8 cellular contexts compared by ENCODE assay signal in the genomic region with DNA sequence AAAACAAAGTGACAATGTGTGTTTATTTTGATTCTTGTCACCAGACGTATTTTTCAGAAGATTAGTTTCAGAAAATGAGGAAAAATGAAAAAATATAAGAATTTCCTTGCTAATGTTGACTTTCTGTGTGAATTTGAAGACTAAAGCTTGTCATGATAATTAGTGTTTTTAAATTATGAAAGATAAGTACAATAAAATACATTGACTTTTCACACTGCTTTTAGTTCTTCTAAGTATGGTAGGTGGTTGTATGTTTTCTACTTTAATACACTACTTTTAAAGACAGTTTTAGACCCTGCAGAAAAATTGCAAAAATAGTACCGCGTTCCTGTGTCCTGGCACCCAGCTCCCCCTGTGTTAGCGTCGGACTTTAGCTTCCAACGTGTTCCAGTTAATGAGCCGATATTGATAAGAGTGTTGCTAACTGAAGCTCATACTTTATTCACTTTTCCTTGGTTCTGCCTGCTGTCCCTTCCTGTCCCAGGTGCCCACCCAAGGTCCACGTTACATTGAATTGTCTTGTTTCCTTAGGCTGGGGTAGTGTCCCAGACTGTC. TPM values are rescaled to one million over a fixed set of nuclear protein-coding genes. Genes with fewer than 3 reads are reported as not detected.
A peak's percentile ranks its signal among the peaks of the same experiment; 100 is the strongest.
DNase-seq lines count a peak whose midpoint lies in the region; ATAC-seq, FAIRE-seq and TF ChIP-seq lines count a peak whose summit lies in the region.

No MANE protein-coding gene starts in this region.

- H3K27me3 Mint-ChIP-seq in stimulated activated naive CD8-positive, alpha-beta T cell treated with anti-CD3 and anti-CD28 coated beads, Interleukin-15, Interleukin-2, amounts not matched to agents 100 ng/mL and 50 ng/mL, for 24 hours, result no peaks in the 10 kb centered on the region
- no peaks in the 10 kb centered on the region for H3K27me3 Mint-ChIP-seq in memory B cell

- peak overlapping the region; percentile 85 to 94 for H3K9ac ChIP-seq in K562 (ENCODE audit: insufficient read depth in 1 of 2, low read depth in 2 of 2, low read length in 2 of 2)

- peak overlapping the region; percentile 97 for H3K4me2 ChIP-seq in K562 (ENCODE audit: insufficient read depth, low read length)

- 0 out of 4 replicates have a peak, but pooled peaks of 1 of the 2 experiments have one; percentile 1 for TF ChIP-seq RAD21 in K562 (CRISPR knock-in tag; conservative IDR thresholded peaks at IDR 0.05 in 1 of 2, IDR thresholded peaks at IDR 0.05 in 1 of 2)

- TSS peak; percentile 63 for BruUV-seq in K562 (replicated peaks; lab: Mats Ljungman, UMichigan)

- peaks cover 33% of the 10 kb centered on the region for H3K36me3 Mint-ChIP-seq in stimulated activated naive CD8-positive, alpha-beta T cell treated with anti-CD3 and anti-CD28 coated beads, Interleukin-15, Interleukin-2, amounts not matched to agents 100 ng/mL and 50 ng/mL, for 24 hours (ENCODE audit: low read depth)
- peaks cover 19% of the 10 kb centered on the region for H3K36me3 Mint-ChIP-seq in memory B cell

- H3K79me2 ChIP-seq in K562 (ENCODE audit: control insufficient read depth, insufficient read depth, low read length), result peaks cover 45% of the 10 kb centered on the region

- TF ChIP-seq POLR2A in K562 (conservative IDR thresholded peaks at IDR 0.05) (no peak), vagina (IDR thresholded peaks at IDR 0.05) (no peak)

- H3K4me1 ChIP-seq in K562 (replicated peaks in 1 of 2; ENCODE audit: control insufficient read depth in 2 of 2, insufficient read depth in 2 of 2, low read length in 2 of 2) (peaks cover 0 to 9% of the 10 kb centered on the region in 2 experiments; a peak in 3 of 5 replicates), vagina (peaks cover 17% of the 10 kb centered on the region)

- CTCF ChIA-PET in K562 (lab: Yijun Ruan, JAX; ENCODE audit: low intra/inter-chr PET ratio), result no interaction called here

- POLR2A ChIA-PET in K562 (lab: Yijun Ruan, JAX), result interaction anchor here (0.6 to 1.6 kb wide), 3 partner anchors 11 to 356 kb away, joined by 3 to 5 read pairs (median 3); no protein-coding TSS in a partner anchor

- H3K9me3 Mint-ChIP-seq in stimulated activated naive CD8-positive, alpha-beta T cell treated with anti-CD3 and anti-CD28 coated beads, Interleukin-15, Interleukin-2, amounts not matched to agents 100 ng/mL and 50 ng/mL, for 24 hours, result no peaks in the 10 kb centered on the region
- H3K9me3 Mint-ChIP-seq in memory B cell, result peaks cover 1% of the 10 kb centered on the region

- 0% methylated on average over 8 of the region's 8 CpGs for WGBS in K562 (ENCODE audit: insufficient coverage, low coverage, missing lambda C conversion rate)

- H4K20me1 ChIP-seq in K562 (replicated peaks; ENCODE audit: control insufficient read depth, insufficient read depth, low read length), result peaks cover 3% of the 10 kb centered on the region; the same call in 1 of the 2 replicates

- peak overlapping the region; percentile 90 for H3K27ac Mint-ChIP-seq in stimulated activated naive CD8-positive, alpha-beta T cell treated with anti-CD3 and anti-CD28 coated beads, Interleukin-15, Interleukin-2, amounts not matched to agents 100 ng/mL and 50 ng/mL, for 24 hours
- peak overlapping the region; percentile 92 for H3K27ac Mint-ChIP-seq in memory B cell

- H2AFZ ChIP-seq in K562 (ENCODE audit: low read depth, low read length), result peak overlapping the region; percentile 82

- peaks cover 34% of the 10 kb centered on the region; the same call in 2 of the 3 replicates for H3K36me3 ChIP-seq in K562 (ENCODE audit: control insufficient read depth, insufficient read depth, low read length)
- no peaks in the 10 kb centered on the region for H3K36me3 ChIP-seq in vagina

- H3K27ac ChIP-seq in K562 (ENCODE audit: extremely low read depth, low read depth, low read length) (peak overlapping the region; percentile 71), vagina (no peak overlapping the region)

- no peak for TF ChIP-seq EP300 in K562 (IDR thresholded peaks at IDR 0.05; ENCODE audit: low read length)

- no peak for ATAC-seq in stimulated activated naive CD8-positive, alpha-beta T cell treated with anti-CD3 and anti-CD28 coated beads, Interleukin-15, Interleukin-2, amounts not matched to agents 100 U/mL and 50 U/mL, for 24 hours
- ATAC-seq in K562, result no peak
- ATAC-seq in memory B cell (ENCODE audit: low read depth), result no peak

- TF ChIP-seq CTCF in K562 (IDR thresholded peaks at IDR 0.05 in 2 of 3, conservative IDR thresholded peaks at IDR 0.05 in 1 of 3; ENCODE audit: insufficient read depth in 2 of 3, low read depth in 1 of 3, low read length in 3 of 3) (no peak), vagina (IDR thresholded peaks at IDR 0.05) (no peak)

- H3K9me3 ChIP-seq in K562 (replicated peaks; ENCODE audit: control insufficient read depth, insufficient read depth, low read depth, low read length) (no peaks in the 10 kb centered on the region), vagina (no peaks in the 10 kb centered on the region)

- no peak for DNase-seq in stimulated activated naive CD8-positive, alpha-beta T cell treated with anti-CD3 and anti-CD28 coated beads, Interleukin-15, Interleukin-2, amounts not matched to agents 100 U/mL and 50 U/mL, for 24 hours
- DNase-seq in K562 (ENCODE audit: extremely low read depth in 1 of 4, low spot score in 3 of 4) (no peak), memory B cell (ENCODE audit: low spot score in 2 of 2) (no peak), vagina (ENCODE audit: extremely low spot score in 2 of 2) (no peak), NCI-H2227 treated with DMSO at 0.1 percent for 48 hours (lab: John Stamatoyannopoulos, UW) (no peak), MV-4-11 (lab: John Stamatoyannopoulos, UW) (no peak), head of caudate nucleus (no peak)

- in situ Hi-C loops in K562 (cut with MboI), result no loop called here

- intact Hi-C loops in K562 (cut with micrococcal nuclease) (loop anchor here (5.0 to 10.0 kb wide), 2 partner anchors 72 to 120 kb away; a partner anchor contains a TSS), vagina (cut with DNase I) (loop anchor here (10.0 kb wide), 1 partner anchor 70 kb away; a partner anchor contains a TSS), head of caudate nucleus (cut with DNase I) (loop anchor here (5.0 to 10.0 kb wide), 3 partner anchors 48 to 358 kb away; a partner anchor contains a TSS)

- H3K4me1 Mint-ChIP-seq in stimulated activated naive CD8-positive, alpha-beta T cell treated with anti-CD3 and anti-CD28 coated beads, Interleukin-15, Interleukin-2, amounts not matched to agents 100 ng/mL and 50 ng/mL, for 24 hours (ENCODE audit: low read depth), result peaks cover 29% of the 10 kb centered on the region
- H3K4me1 Mint-ChIP-seq in memory B cell, result peaks cover 24% of the 10 kb centered on the region

- peak overlapping the region; percentile 78 for H3K4me3 ChIP-seq in K562
- H3K4me3 ChIP-seq in vagina, result peak overlapping the region; percentile 74

- H3K4me3 Mint-ChIP-seq in stimulated activated naive CD8-positive, alpha-beta T cell treated with anti-CD3 and anti-CD28 coated beads, Interleukin-15, Interleukin-2, amounts not matched to agents 100 ng/mL and 50 ng/mL, for 24 hours, result peak overlapping the region; percentile 93
- H3K4me3 Mint-ChIP-seq in memory B cell, result peak overlapping the region; percentile 85

- no peaks in the 10 kb centered on the region for H3K27me3 ChIP-seq in K562 (ENCODE audit: control insufficient read depth in 2 of 2, insufficient read depth in 2 of 2, low read length in 2 of 2)
- no peaks in the 10 kb centered on the region for H3K27me3 ChIP-seq in vagina

- peak; percentile 66 for FAIRE-seq in K562 (lab: Jason Lieb, UNC)

- H3K9me1 ChIP-seq in K562 (ENCODE audit: control insufficient read depth, insufficient read depth, low read length), result no peaks in the 10 kb centered on the region

TF ChIP-seq in K562, 482 proteins besides CTCF, POLR2A, EP300 and RAD21 (continues in another document):
- no peak for TF ChIP-seq BHLHE40 (IDR thresholded peaks at IDR 0.05; ENCODE audit: low read length)

RNA-seq across cellular contexts. Expression of a gene that starts 0.7 kb away (rescaled TPM):
- total RNA-seq in K562 (2011; cell fraction: chromatin; rRNA removed; ENCODE audit: low replicate concordance), result 107 and 110 TPM in 2 replicates
- total RNA-seq in K562 (2011; cell fraction: nucleolus; rRNA removed), result 70.8 and 75.5 TPM in 2 replicates
- 104 and 112 TPM in 2 replicates for total RNA-seq in K562 (2011; cell fraction: nucleoplasm; rRNA removed)
- total RNA-seq in K562 (2014; rRNA removed), result 36.7 and 38.9 TPM in 2 replicates
- total RNA-seq in K562 (2014; rRNA removed; fragmentation: Illumina TruSeq; extraction: Trizol), result 21.1 and 24.5 TPM in 2 replicates
- 25.8 and 26.7 TPM in 2 replicates for total RNA-seq in K562 (2015; rRNA removed; fragmentation: Illumina TruSeq; extraction: Trizol)
- total RNA-seq in K562 (2021), result 28.4 and 28.8 TPM in 2 replicates
- 24.7 and 28.7 TPM in 2 replicates for polyA plus RNA-seq in K562 (2011; rRNA removed)
- 17.9 and 18.9 TPM in 2 replicates for polyA plus RNA-seq in K562 (2011; cell fraction: cytosol; rRNA removed)
- polyA plus RNA-seq in K562 (2011; cell fraction: nucleus; rRNA removed), result 66.2 and 70.5 TPM in 2 replicates
- 17.3 and 24.4 TPM in 2 replicates for polyA plus RNA-seq in K562 (2012)
- polyA plus RNA-seq in K562 (2014; fragmentation: Illumina TruSeq; extraction: Trizol), result 26.0 and 28.2 TPM in 2 replicates
- 1 to 10 TPM; 3.4 to 4.8 TPM for polyA plus RNA-seq in K562 (2014; fragmentation: Nextera tagmentation; extraction: Ambion mirVana)
- 36.1 and 41.9 TPM in 2 replicates for polyA plus RNA-seq in K562 (2014; rRNA removed)
- polyA minus RNA-seq in K562 (2011; rRNA and poly(A)+ RNA removed), result 25.6 and 29.4 TPM in 2 replicates
- 6.5 and 7.3 TPM in 2 replicates for polyA minus RNA-seq in K562 (2011; cell fraction: cytosol; rRNA and poly(A)+ RNA removed)
- 46.0 and 59.9 TPM in 2 replicates for polyA minus RNA-seq in K562 (2011; cell fraction: nucleus; rRNA and poly(A)+ RNA removed)
- 30.2 TPM for total RNA-seq in vagina

RNA-seq across cellular contexts. Expression of a gene that starts 46.6 kb away (rescaled TPM):
- total RNA-seq in K562 (2011; cell fraction: chromatin; rRNA removed; ENCODE audit: low replicate concordance), result 25.7 and 39.5 TPM in 2 replicates
- total RNA-seq in K562 (2011; cell fraction: nucleolus; rRNA removed), result 17.0 and 20.5 TPM in 2 replicates
- total RNA-seq in K562 (2011; cell fraction: nucleoplasm; rRNA removed), result 29.1 and 53.2 TPM in 2 replicates
- total RNA-seq in K562 (2014; rRNA removed) (68.7 and 78.9 TPM in 2 replicates), K562 (2014; rRNA removed; fragmentation: Illumina TruSeq; extraction: Trizol) (85.5 and 87.5 TPM in 2 replicates), K562 (2015; rRNA removed; fragmentation: Illumina TruSeq; extraction: Trizol) (86.1 and 98.0 TPM in 2 replicates), K562 (2021) (132 and 139 TPM in 2 replicates), vagina (24.8 TPM)
- polyA plus RNA-seq in K562 (2011; rRNA removed) (105 and 124 TPM in 2 replicates), K562 (2014; fragmentation: Illumina TruSeq; extraction: Trizol) (46.5 and 49.6 TPM in 2 replicates), K562 (2014; fragmentation: Nextera tagmentation; extraction: Ambion mirVana) (10 to 100 TPM; 27.0 to 51.2 TPM), K562 (2014; rRNA removed) (92.3 and 98.7 TPM in 2 replicates)
- 110 and 120 TPM in 2 replicates for polyA plus RNA-seq in K562 (2011; cell fraction: cytosol; rRNA removed)
- polyA plus RNA-seq in K562 (2011; cell fraction: nucleus; rRNA removed), result 47.8 and 53.9 TPM in 2 replicates
- 78.8 and 97.0 TPM in 2 replicates for polyA plus RNA-seq in K562 (2012)
- polyA minus RNA-seq in K562 (2011; rRNA and poly(A)+ RNA removed), result 41.9 and 67.5 TPM in 2 replicates
- polyA minus RNA-seq in K562 (2011; cell fraction: cytosol; rRNA and poly(A)+ RNA removed), result 50.7 and 54.0 TPM in 2 replicates
- polyA minus RNA-seq in K562 (2011; cell fraction: nucleus; rRNA and poly(A)+ RNA removed), result 5.0 and 14.0 TPM in 2 replicates
